In genomic region chr6:42709871-42710270, GRCh38 we compare ENCODE assay signal across 17 cellular contexts. TPM values are rescaled to one million over a fixed set of nuclear protein-coding genes. Genes with fewer than 3 reads are reported as not detected.
A peak's percentile ranks its signal among the peaks of the same experiment; 100 is the strongest.
DNase-seq lines count a peak whose midpoint lies in the region; ATAC-seq and TF ChIP-seq lines count a peak whose summit lies in the region.
"Had no signal": no experiment of that assay in that cellular context is flagged by ENCODE, and none has a peak within 500 bp of the region (broad histone marks: within the 10 kb centered on the region; RNA-seq: fewer than 3 reads in every experiment).

No MANE protein-coding gene starts in this region.

- peaks cover 8% of the 10 kb centered on the region; the same call in 1 of the 2 replicates for H3K9me1 ChIP-seq in IMR-90 (ENCODE audit: insufficient read depth, low read length)

- TF ChIP-seq POLR2A in IMR-90 (IDR thresholded peaks at IDR 0.05; ENCODE audit: low read depth, low read length): no peak

- no peaks in the 10 kb centered on the region for H3K4me1 ChIP-seq in IMR-90 (ENCODE audit: control insufficient read depth, insufficient read depth, low read length)
- peaks cover 6% of the 10 kb centered on the region for H3K4me1 ChIP-seq in ectodermal cell (ENCODE audit: control insufficient read depth, insufficient read depth, low read length)
- peaks cover 4% of the 10 kb centered on the region for H3K4me1 ChIP-seq in mesendoderm (ENCODE audit: control insufficient read depth, low read depth, low read length)
- H3K4me1 ChIP-seq in smooth muscle cell (ENCODE audit: low read depth): peaks cover 8% of the 10 kb centered on the region

- H3K36me3 ChIP-seq in IMR-90 (ENCODE audit: control insufficient read depth, insufficient read depth, low read length) (no peaks in the 10 kb centered on the region), ectodermal cell (ENCODE audit: control insufficient read depth, insufficient read depth, low read length) (no peaks in the 10 kb centered on the region), mesendoderm (ENCODE audit: control insufficient read depth, insufficient read depth, low read length) (no peaks in the 10 kb centered on the region), smooth muscle cell (ENCODE audit: low read depth) (no peaks in the 10 kb centered on the region)
- H3K36me3 ChIP-seq: SJSA1 had no signal

- H3K79me1 ChIP-seq in IMR-90 (ENCODE audit: low read depth in 1 of 2, low read length in 2 of 2) (peaks cover 0 to 2% of the 10 kb centered on the region in 2 experiments; a peak in 1 of 4 replicates), mesendoderm (ENCODE audit: low read length) (no peaks in the 10 kb centered on the region)

- H4K5ac ChIP-seq in IMR-90 (ENCODE audit: low read depth, low read length) (no peak overlapping the region), mesendoderm (ENCODE audit: low read length) (no peak overlapping the region)

- H3K18ac ChIP-seq in IMR-90 (ENCODE audit: low read depth, low read length) (no peak overlapping the region), mesendoderm (ENCODE audit: low read length) (no peak overlapping the region)

- CTCF ChIA-PET in IMR-90 (lab: Yijun Ruan, JAX): no interaction called here

- H3K56ac ChIP-seq in IMR-90 (ENCODE audit: extremely low read depth, insufficient read depth, low read length): no peak overlapping the region
- peak overlapping the region; percentile 30 for H3K56ac ChIP-seq in mesendoderm (ENCODE audit: low read length)

- no peak overlapping the region for H3K4me3 Mint-ChIP-seq in CD14-positive monocyte

- H4K20me1 ChIP-seq in IMR-90 (ENCODE audit: insufficient read depth, low read length) (no peaks in the 10 kb centered on the region), smooth muscle cell (ENCODE audit: low read depth) (no peaks in the 10 kb centered on the region)

- dilution Hi-C loops in IMR-90 (cut with HindIII; ENCODE audit: low sequenced_read_pairs, unreplicated experiment): no loop called here

- no peak overlapping the region for H2AK9ac ChIP-seq in IMR-90 (replicated peaks; ENCODE audit: low read depth, low read length, poor library complexity)

- DNase-seq in IMR-90: no peak
- DNase-seq in mesendoderm: no peak
- no peak for DNase-seq in smooth muscle cell (lab: John Stamatoyannopoulos, UW; ENCODE audit: unreplicated experiment)
- DNase-seq in nucleus accumbens (lab: John Stamatoyannopoulos, UW): no peak
- no peak for DNase-seq in CD14-positive monocyte (ENCODE audit: low spot score)
- DNase-seq: ACHN, C1 segment of cervical spinal cord, GM23248, NCI-H1694 treated with DMSO at 0.1 percent for 48 hours, NCI-H2171, NCI-H526, PC-9 had no signal

- no peaks in the 10 kb centered on the region for H3F3A ChIP-seq in smooth muscle cell (ENCODE audit: low read depth)

- H3K23ac ChIP-seq in IMR-90 (ENCODE audit: low read depth, low read length): no peak overlapping the region
- H3K23ac ChIP-seq in mesendoderm (ENCODE audit: low read length): no peak overlapping the region

- 0 out of 2 replicates have a peak overlapping the region, but pooled peaks have one; percentile 39 for H2BK20ac ChIP-seq in IMR-90 (ENCODE audit: low read depth, low read length)

- H2BK5ac ChIP-seq in IMR-90 (ENCODE audit: low read depth, low read length, poor library complexity, severe bottlenecking) (no peak overlapping the region), mesendoderm (ENCODE audit: low read length) (no peak overlapping the region)

- H3K4me3 ChIP-seq in IMR-90 (ENCODE audit: insufficient read depth, low read depth, low read length) (no peak overlapping the region), ectodermal cell (ENCODE audit: insufficient read depth, low read depth, low read length) (no peak overlapping the region), mesendoderm (ENCODE audit: low read length) (no peak overlapping the region), smooth muscle cell (no peak overlapping the region)
- H3K4me3 ChIP-seq: GM23248, PC-9, SJSA1 had no signal

- H3K14ac ChIP-seq in IMR-90 (replicated peaks; ENCODE audit: low read depth, low read length): no peak overlapping the region

- WGBS in IMR-90 (ENCODE audit: extremely low coverage in 2 of 2, insufficient read length in 1 of 2), 2 experiments: 92% methylated on average over 4 of the region's 6 CpGs; no CpG with 5 or more reads in 1 of the 2 experiments
- 91 to 94% methylated on average over 6 of the region's 6 CpGs for WGBS in ectodermal cell, 2 experiments
- no CpG with 5 or more reads among the region's 6 CpGs for WGBS in mesendoderm (ENCODE audit: extremely low coverage, insufficient coverage, low lambda C conversion rate)
- 85% methylated on average over 6 of the region's 6 CpGs for WGBS in smooth muscle cell (ENCODE audit: low lambda C conversion rate)

- H3K79me2 ChIP-seq in mesendoderm (ENCODE audit: control insufficient read depth, insufficient read depth, low read length): no peaks in the 10 kb centered on the region
- H3K79me2 ChIP-seq in smooth muscle cell (ENCODE audit: low read depth): no peaks in the 10 kb centered on the region

- in situ Hi-C loops in IMR-90 (cut with MboI; ENCODE audit: low sequenced_read_pairs): no loop called here

- intact Hi-C loops in IMR-90 (cut with micrococcal nuclease): no loop called here
- intact Hi-C loops in CD14-positive monocyte (cut with micrococcal nuclease): no loop called here

- no peak for ATAC-seq in IMR-90 (ENCODE audit: low read depth)
- no peak for ATAC-seq in HG02884 (IDR thresholded peaks at IDR 0.05; ENCODE audit: unreplicated experiment)

- no peak overlapping the region for H3K27ac Mint-ChIP-seq in CD14-positive monocyte

- H2BK15ac ChIP-seq in IMR-90 (ENCODE audit: low read depth, low read length): no peak overlapping the region
- no peak overlapping the region for H2BK15ac ChIP-seq in mesendoderm (replicated peaks; ENCODE audit: low read depth)

- no peaks in the 10 kb centered on the region for H3K4me1 Mint-ChIP-seq in CD14-positive monocyte

- H3K9ac ChIP-seq in IMR-90 (ENCODE audit: low read depth, low read length) (no peak overlapping the region), mesendoderm (ENCODE audit: low read length) (no peak overlapping the region), smooth muscle cell (ENCODE audit: low read depth) (no peak overlapping the region)
- H3K9ac ChIP-seq: GM23248 had no signal

- H3K4me2 ChIP-seq in IMR-90 (ENCODE audit: low read depth, low read length) (no peak overlapping the region), mesendoderm (ENCODE audit: low read length) (no peak overlapping the region), smooth muscle cell (peak overlapping the region; percentile 39)
- H3K4me2 ChIP-seq: PC-9 had no signal

- H3K36me3 Mint-ChIP-seq in CD14-positive monocyte: no peaks in the 10 kb centered on the region

- peak overlapping the region; percentile 16 for H2AK5ac ChIP-seq in IMR-90 (ENCODE audit: low read depth, low read length)
- no peak overlapping the region for H2AK5ac ChIP-seq in mesendoderm (ENCODE audit: low read length)

- no peak overlapping the region for H2BK120ac ChIP-seq in IMR-90 (ENCODE audit: low read depth, low read length)
- H2BK120ac ChIP-seq in mesendoderm (ENCODE audit: low read depth, low read length): no peak overlapping the region

- H3K9me3 ChIP-seq in IMR-90 (ENCODE audit: control insufficient read depth, insufficient read depth, low read length) (peaks cover 9% of the 10 kb centered on the region), ectodermal cell (ENCODE audit: control insufficient read depth, low read length) (no peaks in the 10 kb centered on the region), smooth muscle cell (replicated peaks; ENCODE audit: low read depth) (peaks cover 6% of the 10 kb centered on the region)

- H3K9me3 Mint-ChIP-seq in CD14-positive monocyte: peaks cover 6 to 16% (median 7%) of the 10 kb centered on the region in 7 donors

- no peak overlapping the region for H3K4ac ChIP-seq in IMR-90 (ENCODE audit: low read depth, low read length)
- no peak overlapping the region for H3K4ac ChIP-seq in mesendoderm (ENCODE audit: low read depth, low read length)

- TF ChIP-seq RAD21 in IMR-90 (IDR thresholded peaks at IDR 0.05; ENCODE audit: low read length): no peak

- H2AFZ ChIP-seq in IMR-90 (replicated peaks; ENCODE audit: low read length, poor library complexity) (peak overlapping the region; percentile 23), smooth muscle cell (ENCODE audit: low read depth) (no peak overlapping the region)
- H2AFZ ChIP-seq: GM23248, PC-9 had no signal

- POLR2A ChIA-PET in IMR-90 (lab: Charles Lee; ENCODE audit: unreplicated experiment): no interaction called here

- H3K27ac ChIP-seq in IMR-90 (ENCODE audit: insufficient read depth, low read length) (no peak overlapping the region), ectodermal cell (ENCODE audit: insufficient read depth, low read depth, low read length, poor library complexity, severe bottlenecking) (peak overlapping the region; percentile 28), mesendoderm (ENCODE audit: low read depth, low read length) (no peak overlapping the region), smooth muscle cell (ENCODE audit: low read depth) (peak overlapping the region; percentile 32)
- H3K27ac ChIP-seq: GM23248, HL-60, PC-9, SJSA1 had no signal

- no TSS peak for BruUV-seq in IMR-90 (replicated peaks; lab: Mats Ljungman, UMichigan)

- H4K8ac ChIP-seq in IMR-90 (ENCODE audit: low read depth in 2 of 2, low read length in 2 of 2) (no peak overlapping the region), mesendoderm (ENCODE audit: low read depth, low read length) (no peak overlapping the region)

- no peak overlapping the region for H4K91ac ChIP-seq in IMR-90 (ENCODE audit: insufficient read depth, low read depth, low read length)

- TF ChIP-seq CTCF in IMR-90 (conservative IDR thresholded peaks at IDR 0.05; ENCODE audit: low read depth, low read length) (no peak), smooth muscle cell (IDR thresholded peaks at IDR 0.05; ENCODE audit: borderline replicate concordance, insufficient read depth, poor library complexity, severe bottlenecking) (no peak), CD14-positive monocyte (IDR thresholded peaks at IDR 0.05) (no peak)

- H3K27me3 ChIP-seq in IMR-90 (ENCODE audit: control insufficient read depth, insufficient read depth, low read length): no peaks in the 10 kb centered on the region
- no peaks in the 10 kb centered on the region for H3K27me3 ChIP-seq in ectodermal cell (ENCODE audit: control insufficient read depth, insufficient read depth, low read length, poor library complexity, severe bottlenecking)
- H3K27me3 ChIP-seq in mesendoderm (ENCODE audit: insufficient read depth, low read length, poor library complexity): no peaks in the 10 kb centered on the region
- no peaks in the 10 kb centered on the region for H3K27me3 ChIP-seq in smooth muscle cell (ENCODE audit: low read depth)
- H3K27me3 ChIP-seq: SJSA1 had no signal

- H3K27me3 Mint-ChIP-seq in CD14-positive monocyte (ENCODE audit: low read depth in 3 of 3): peaks cover 2 to 5% (median 4%) of the 10 kb centered on the region in 3 donors

RNA-seq across cellular contexts. Expression of gene PRPH2, which starts 12.5 kb away (rescaled TPM):
- 0.83 and 1.1 TPM in 2 replicates for total RNA-seq in IMR-90 (2012; rRNA removed)
- 0.90 and 1.0 TPM in 2 replicates for polyA plus RNA-seq in IMR-90 (2012; rRNA removed)
- polyA plus RNA-seq in IMR-90 (2012; cell fraction: cytosol; rRNA removed): 0.52 and 0.59 TPM in 2 replicates
- polyA plus RNA-seq in IMR-90 (2012; cell fraction: nucleus; rRNA removed; ENCODE audit: low replicate concordance): 1.2 and 1.9 TPM in 2 replicates
- 0.22 TPM for polyA plus RNA-seq in ectodermal cell (2013, experiment 1 of 4)
- polyA plus RNA-seq in ectodermal cell (2013, experiment 2 of 4): 0.28 TPM
- polyA plus RNA-seq in ectodermal cell (2013, experiment 3 of 4): 0.11 TPM
- polyA plus RNA-seq in ectodermal cell (2013, experiment 4 of 4): 0.08 TPM
- polyA plus RNA-seq in mesendoderm (2013, experiment 1 of 2): 0.29 TPM
- 0.35 TPM for polyA plus RNA-seq in mesendoderm (2013, experiment 2 of 2)
- not detected in 2 replicates for total RNA-seq in smooth muscle cell
- 0.07 TPM in 1 of 2 replicates, not detected in the other for polyA plus RNA-seq in smooth muscle cell
- polyA plus RNA-seq in CD14-positive monocyte: not detected
- total RNA-seq: HT1080, PC-9, SJSA1 had no signal

RNA-seq across cellular contexts. Expression of gene TBCC, which starts 36.0 kb away (rescaled TPM):
- total RNA-seq in IMR-90 (2012; rRNA removed) (32.6 and 33.9 TPM in 2 replicates), smooth muscle cell (30.1 and 31.5 TPM in 2 replicates)
- polyA plus RNA-seq in IMR-90 (2012; rRNA removed) (20.2 and 23.0 TPM in 2 replicates), smooth muscle cell (31.8 and 41.5 TPM in 2 replicates), CD14-positive monocyte (10 to 100 TPM; 30.7 to 31.3 TPM)
- 15.0 and 20.0 TPM in 2 replicates for polyA plus RNA-seq in IMR-90 (2012; cell fraction: cytosol; rRNA removed)
- 8.4 and 10.7 TPM in 2 replicates for polyA plus RNA-seq in IMR-90 (2012; cell fraction: nucleus; rRNA removed; ENCODE audit: low replicate concordance)
- polyA plus RNA-seq in ectodermal cell (2013, experiment 1 of 4): 28.0 TPM
- 28.3 TPM for polyA plus RNA-seq in ectodermal cell (2013, experiment 2 of 4)
- polyA plus RNA-seq in ectodermal cell (2013, experiment 3 of 4): 24.3 TPM
- 32.2 TPM for polyA plus RNA-seq in ectodermal cell (2013, experiment 4 of 4)
- 23.2 TPM for polyA plus RNA-seq in mesendoderm (2013, experiment 1 of 2)
- 22.7 TPM for polyA plus RNA-seq in mesendoderm (2013, experiment 2 of 2)

Comparison
In these comparisons a context has a peak if more than half of its experiments do, and no peak if none do; other contexts are left out.
1. H3K27ac ChIP-seq: peak in ectodermal cell (single experiment) and smooth muscle cell (single experiment); none in IMR-90 (single experiment) and mesendoderm (single experiment).